Comparison of ENCODE assay signal across 26 cellular contexts in genomic region chr16:2455081-2455845, GRCh38. TPM values are rescaled to one million over a fixed set of nuclear protein-coding genes. Genes with fewer than 3 reads are reported as not detected.
DNase-seq lines count a peak whose midpoint lies in the region; TF ChIP-seq lines count a peak whose summit lies in the region.
"Had no signal": no experiment of that assay in that cellular context is flagged by ENCODE, and none has a peak within 500 bp of the region (broad histone marks: within the 10 kb centered on the region; RNA-seq: fewer than 3 reads in every experiment).

No MANE protein-coding gene starts in this region.

- no peaks in the 10 kb centered on the region for H3K9me3 ChIP-seq in HEK293 (ENCODE audit: control insufficient read depth, insufficient read depth, low read depth, low read length)
- H3K9me3 ChIP-seq in CD8-positive, alpha-beta memory T cell (ENCODE audit: low read length): no peaks in the 10 kb centered on the region
- H3K9me3 ChIP-seq: BE2C, HAP-1 had no signal

- peaks cover 51% of the 10 kb centered on the region for H3K36me3 Mint-ChIP-seq in activated CD4-positive, alpha-beta T cell treated with anti-CD3 and anti-CD28 coated beads, Interleukin-2, amount 10 ng/mL, durations not matched to agents 7 days and 5 days (ENCODE audit: low read depth)
- peaks cover 0 to 13% (median 4%) of the 10 kb centered on the region in 3 donors for H3K36me3 Mint-ChIP-seq in CD8-positive, alpha-beta memory T cell

- no peaks in the 10 kb centered on the region for H3K9me3 Mint-ChIP-seq in activated CD4-positive, alpha-beta T cell treated with anti-CD3 and anti-CD28 coated beads, Interleukin-2, amount 10 ng/mL, durations not matched to agents 7 days and 5 days
- H3K9me3 Mint-ChIP-seq in CD8-positive, alpha-beta memory T cell: no peaks in the 10 kb centered on the region
- H3K9me3 Mint-ChIP-seq: CD14-positive monocyte had no signal

- CTCF ChIA-PET in activated CD4-positive, alpha-beta T cell treated with anti-CD3 and anti-CD28 coated beads, Interleukin-2, amount 10 ng/mL, durations not matched to agents 7 days and 5 days (lab: Charles Lee): interaction anchor here (1.1 kb wide), 2 partner anchors 8 to 14 kb away, joined by 3 read pairs; no protein-coding TSS in a partner anchor
- CTCF ChIA-PET in HEK293 (lab: Yijun Ruan, JAX): no interaction called here
- CTCF ChIA-PET in RWPE1 (lab: Yijun Ruan, JAX): no interaction called here
- CTCF ChIA-PET in CD8-positive, alpha-beta memory T cell (lab: Charles Lee): no interaction called here

- TF ChIP-seq CTCF in HEK293 (tag by site-specific recombination; IDR thresholded peaks at IDR 0.05): no peak
- no peak for TF ChIP-seq CTCF in RWPE1 (conservative IDR thresholded peaks at IDR 0.05; ENCODE audit: low read depth)

- H3K27me3 ChIP-seq in CD8-positive, alpha-beta memory T cell (ENCODE audit: insufficient read depth, low read length, poor library complexity, severe bottlenecking): no peaks in the 10 kb centered on the region
- H3K27me3 ChIP-seq: BE2C had no signal

- peaks cover 14% of the 10 kb centered on the region for H3K4me1 Mint-ChIP-seq in activated CD4-positive, alpha-beta T cell treated with anti-CD3 and anti-CD28 coated beads, Interleukin-2, amount 10 ng/mL, durations not matched to agents 7 days and 5 days
- H3K4me1 Mint-ChIP-seq in CD8-positive, alpha-beta memory T cell: peaks cover 4 to 10% (median 5%) of the 10 kb centered on the region in 3 donors

- intact Hi-C loops in posterior vena cava (cut with DNase I): no loop called here

- POLR2A ChIA-PET in activated CD4-positive, alpha-beta T cell treated with anti-CD3 and anti-CD28 coated beads, Interleukin-2, amount 10 ng/mL, durations not matched to agents 7 days and 5 days (lab: Charles Lee): no interaction called here
- POLR2A ChIA-PET in HEK293 (lab: Yijun Ruan, JAX): interaction anchor here (0.6 to 1.1 kb wide), 5 partner anchors 12 to 296 kb away, joined by 3 to 4 read pairs (median 3); no protein-coding TSS in a partner anchor
- POLR2A ChIA-PET in RWPE1 (lab: Yijun Ruan, JAX; ENCODE audit: low non-redundant PET): no interaction called here
- POLR2A ChIA-PET in CD8-positive, alpha-beta memory T cell (lab: Charles Lee): interaction anchor here (0.6 to 0.7 kb wide), 3 partner anchors 16 to 593 kb away, joined by 3 to 7 read pairs (median 3); partner anchors contain the start of gene NTN3

- no peak for DNase-seq in activated CD4-positive, alpha-beta T cell treated with anti-CD3 and anti-CD28 coated beads, Interleukin-2, amount 10 ng/mL, durations not matched to agents 7 days and 5 days
- no peak for DNase-seq in activated CD4-positive, alpha-beta T cell treated with anti-CD3 and anti-CD28 coated beads for 4 hours
- no peak for DNase-seq in RWPE1 (ENCODE audit: low spot score)
- peak; percentile 67 for DNase-seq in posterior vena cava (ENCODE audit: low spot score)
- DNase-seq in GOT3 (lab: John Stamatoyannopoulos, UW): no peak
- DNase-seq in CD8-positive, alpha-beta memory T cell: no peak
- DNase-seq: 8988T, ACHN, BE2C, Calu3, MV-4-11, NCI-H1105, NCI-H1436 treated with DMSO at 0.1 percent for 48 hours, NCI-H187 treated with DMSO at 0.1 percent for 48 hours, NCI-H446 treated with DMSO at 0.1 percent for 48 hours, NCI-H526, NCI-H82, PC-9, RPMI8226, SHP77 had no signal

- H3K4me3 ChIP-seq in HEK293 (ENCODE audit: low read depth, low read length): no peak overlapping the region
- no peak overlapping the region for H3K4me3 ChIP-seq in CD8-positive, alpha-beta memory T cell (ENCODE audit: low read length)
- H3K4me3 ChIP-seq: GM23248, HAP-1, PC-9 had no signal

- H3K4me3 Mint-ChIP-seq in activated CD4-positive, alpha-beta T cell treated with anti-CD3 and anti-CD28 coated beads, Interleukin-2, amount 10 ng/mL, durations not matched to agents 7 days and 5 days: no peak overlapping the region
- no peak overlapping the region for H3K4me3 Mint-ChIP-seq in CD8-positive, alpha-beta memory T cell
- H3K4me3 Mint-ChIP-seq: CD14-positive monocyte had no signal

- peaks cover under 1 to 68% of the 10 kb centered on the region in 2 experiments; a peak in 2 of 3 replicates for H3K36me3 ChIP-seq in HEK293 (ENCODE audit: control insufficient read depth in 2 of 2, insufficient read depth in 1 of 2, low read length in 2 of 2)
- H3K36me3 ChIP-seq in CD8-positive, alpha-beta memory T cell (ENCODE audit: insufficient read depth, low read length): no peaks in the 10 kb centered on the region

- peaks cover 11% of the 10 kb centered on the region for H3K4me1 ChIP-seq in HEK293 (ENCODE audit: control insufficient read depth, insufficient read depth, low read length)
- peaks cover 6% of the 10 kb centered on the region for H3K4me1 ChIP-seq in CD8-positive, alpha-beta memory T cell (ENCODE audit: insufficient read depth, low read length)
- H3K4me1 ChIP-seq: BE2C had no signal

- peak overlapping the region; percentile 36 for H3K27ac Mint-ChIP-seq in activated CD4-positive, alpha-beta T cell treated with anti-CD3 and anti-CD28 coated beads, Interleukin-2, amount 10 ng/mL, durations not matched to agents 7 days and 5 days
- no peak overlapping the region for H3K27ac Mint-ChIP-seq in CD8-positive, alpha-beta memory T cell

- H3K27me3 Mint-ChIP-seq in activated CD4-positive, alpha-beta T cell treated with anti-CD3 and anti-CD28 coated beads, Interleukin-2, amount 10 ng/mL, durations not matched to agents 7 days and 5 days: no peaks in the 10 kb centered on the region
- H3K27me3 Mint-ChIP-seq in CD8-positive, alpha-beta memory T cell: no peaks in the 10 kb centered on the region

- H3K27ac ChIP-seq in HEK293 (ENCODE audit: extremely low read depth, low read depth, low read length) (no peak overlapping the region), RWPE1 (peak overlapping the region; percentile 75)
- H3K27ac ChIP-seq in CD8-positive, alpha-beta memory T cell (ENCODE audit: low read depth, low read length): no peak overlapping the region
- H3K27ac ChIP-seq: GM23248, PC-9 had no signal

TF ChIP-seq in HEK293, 187 proteins besides CTCF, POLR2A, EP300 and RAD21:
- no peak for TF ChIP-seq ZNF76 (tag by site-specific recombination; IDR thresholded peaks at IDR 0.05; ENCODE audit: borderline replicate concordance, low read depth)
- peak; percentile 82 for TF ChIP-seq REST (tag by site-specific recombination; IDR thresholded peaks at IDR 0.05)

RNA-seq across cellular contexts. Expression of gene TEDC2, which starts 4.6 kb away (rescaled TPM):
- total RNA-seq in activated CD4-positive, alpha-beta T cell treated with anti-CD3 and anti-CD28 coated beads, Interleukin-2, amount 10 ng/mL, durations not matched to agents 7 days and 5 days: 10 to 100 TPM; 15.5 to 21.4 TPM
- under 1 TPM in 1 of 2 donors, not detected in 1; 0.86 TPM for total RNA-seq in posterior vena cava
- total RNA-seq in CD8-positive, alpha-beta memory T cell: 10 to 100 TPM; 32.1 to 34.2 TPM
- polyA plus RNA-seq in CD8-positive, alpha-beta memory T cell: 0.56 TPM

RNA-seq across cellular contexts. Expression of gene NTN3, which starts 15.8 kb away (rescaled TPM):
- not detected for total RNA-seq in activated CD4-positive, alpha-beta T cell treated with anti-CD3 and anti-CD28 coated beads, Interleukin-2, amount 10 ng/mL, durations not matched to agents 7 days and 5 days
- total RNA-seq in posterior vena cava: under 1 TPM in 1 of 2 donors, not detected in 1; 0.29 TPM
- total RNA-seq in CD8-positive, alpha-beta memory T cell: not detected
- polyA plus RNA-seq in CD8-positive, alpha-beta memory T cell: not detected
- total RNA-seq: Calu3, GM23248, MCF 10A, SK-MEL-5 had no signal
- polyA plus RNA-seq: CD14-positive monocyte, GM23248 had no signal

RNA-seq across cellular contexts. Expression of gene TBC1D24, which starts 19.7 kb away (rescaled TPM):
- total RNA-seq in activated CD4-positive, alpha-beta T cell treated with anti-CD3 and anti-CD28 coated beads, Interleukin-2, amount 10 ng/mL, durations not matched to agents 7 days and 5 days: 1 to 10 TPM; 8.1 TPM
- total RNA-seq in posterior vena cava: 10 to 100 TPM; 11.4 to 13.3 TPM
- 10 to 100 TPM; 28.3 to 32.7 TPM for total RNA-seq in CD8-positive, alpha-beta memory T cell
- 3.5 TPM for polyA plus RNA-seq in CD8-positive, alpha-beta memory T cell

RNA-seq across cellular contexts. Expression of gene CCNF, which starts 26.0 kb away (rescaled TPM):
- total RNA-seq in activated CD4-positive, alpha-beta T cell treated with anti-CD3 and anti-CD28 coated beads, Interleukin-2, amount 10 ng/mL, durations not matched to agents 7 days and 5 days: 100 to 1,000 TPM in 1 of 2 experiments, 10 to 100 TPM in 1; 99.3 to 101 TPM
- total RNA-seq in posterior vena cava: 1 to 10 TPM in 1 of 2 donors, under 1 TPM in 1; 0.81 to 1.3 TPM
- 10 to 100 TPM; 30.5 to 30.8 TPM for total RNA-seq in CD8-positive, alpha-beta memory T cell
- polyA plus RNA-seq in CD8-positive, alpha-beta memory T cell: 2.6 TPM

RNA-seq across cellular contexts. Expression of gene ATP6V0C, which starts 58.5 kb away (rescaled TPM):
- total RNA-seq in activated CD4-positive, alpha-beta T cell treated with anti-CD3 and anti-CD28 coated beads, Interleukin-2, amount 10 ng/mL, durations not matched to agents 7 days and 5 days: 100 to 1,000 TPM; 103 to 111 TPM
- 100 to 1,000 TPM; 107 to 133 TPM for total RNA-seq in posterior vena cava
- total RNA-seq in CD8-positive, alpha-beta memory T cell: 100 to 1,000 TPM; 154 to 157 TPM
- 101 TPM for polyA plus RNA-seq in CD8-positive, alpha-beta memory T cell

Comparison
In these comparisons a context has a peak if more than half of its experiments do, and no peak if none do; other contexts are left out.
1. RNA of gene TEDC2, which starts 4.6 kb away (total RNA-seq): 32.1 to 34.2 TPM in CD8-positive, alpha-beta memory T cell and 15.5 to 21.4 TPM in activated CD4-positive, alpha-beta T cell treated with anti-CD3 and anti-CD28 coated beads, Interleukin-2, amount 10 ng/mL, durations not matched to agents 7 days and 5 days; 0.86 TPM in posterior vena cava; every median in the first group is over 4 times any median in the second.
2. POLR2A ChIA-PET loops: an anchor here in HEK293 (0.6 to 1.1 kb wide) and CD8-positive, alpha-beta memory T cell (0.6 to 0.7 kb wide); none called in activated CD4-positive, alpha-beta T cell treated with anti-CD3 and anti-CD28 coated beads, Interleukin-2, amount 10 ng/mL, durations not matched to agents 7 days and 5 days and RWPE1.